Comparison of ENCODE assay signal across 1 cellular context in genomic region chr15:69328739-69329138, GRCh38.
TF ChIP-seq lines count a peak whose summit lies in the region.

No MANE protein-coding gene starts in this region.

TF ChIP-seq in H1, 55 proteins besides CTCF, POLR2A, EP300 and RAD21:
- TF ChIP-seq BCL11A (IDR thresholded peaks at IDR 0.05; ENCODE audit: low read depth in 2 of 2, low read length in 2 of 2) = no peak
- no peak for TF ChIP-seq CEBPB (IDR thresholded peaks at IDR 0.05; ENCODE audit: low read depth, low read length)
- no peak for TF ChIP-seq TEAD4 (IDR thresholded peaks at IDR 0.05; ENCODE audit: low read depth, low read length)
- TF ChIP-seq BACH1 (IDR thresholded peaks at IDR 0.05; ENCODE audit: low read length) = no peak
